Comparison of ENCODE assay signal across 7 cellular contexts in the genomic region with DNA sequence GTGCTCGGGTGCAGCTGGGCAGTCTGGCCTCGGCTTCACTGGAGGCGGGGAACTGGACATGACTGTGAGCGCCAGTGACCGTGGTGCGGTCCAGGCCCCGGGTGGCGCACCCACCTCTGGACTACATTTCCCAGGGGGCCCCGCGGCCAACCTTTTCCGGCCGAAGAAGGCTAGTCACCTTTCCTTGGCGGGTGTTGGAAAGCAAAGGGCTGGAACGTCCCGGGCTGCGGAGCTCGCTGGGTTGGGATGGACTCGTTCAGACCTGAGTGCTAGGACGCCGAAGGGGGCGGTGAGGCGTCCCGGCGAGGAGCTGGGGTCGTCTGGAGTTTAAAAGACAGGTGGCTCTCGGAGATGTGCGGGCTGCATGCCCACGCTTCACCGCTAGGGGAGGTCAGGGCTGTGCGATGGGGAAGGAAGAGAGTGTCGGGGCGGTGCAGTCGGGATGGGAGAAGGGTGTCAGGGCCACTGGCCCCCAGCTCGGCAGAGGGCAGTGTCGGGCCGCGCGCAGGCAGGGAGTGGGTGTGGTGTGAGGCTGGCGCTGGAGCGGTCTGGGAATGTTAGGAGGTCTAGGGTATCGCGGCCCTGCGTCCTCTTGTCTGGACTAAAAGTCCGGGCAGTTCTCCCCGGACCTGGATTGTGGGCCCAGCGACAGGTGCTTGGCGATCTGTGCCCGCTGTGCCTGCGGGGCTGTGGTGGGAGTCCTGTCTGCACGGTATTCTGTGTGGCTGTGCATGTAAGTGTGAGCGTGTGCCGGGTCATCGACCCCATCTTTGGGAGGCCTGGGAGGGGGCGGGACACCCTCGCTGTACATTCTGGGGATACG. TPM values are rescaled to one million over a fixed set of nuclear protein-coding genes. Genes with fewer than 3 reads are reported as not detected.
A peak's percentile ranks its signal among the peaks of the same experiment; 100 is the strongest.
DNase-seq lines count a peak whose midpoint lies in the region; TF ChIP-seq lines count a peak whose summit lies in the region.

No MANE protein-coding gene starts in this region.

- H2AFZ ChIP-seq in mesenchymal stem cell (ENCODE audit: low read depth, low read length), result peak overlapping the region; percentile 57

- H3K79me1 ChIP-seq in mesenchymal stem cell (replicated peaks; ENCODE audit: low read length, poor library complexity, severe bottlenecking), result no peaks in the 10 kb centered on the region

- H2BK12ac ChIP-seq in mesenchymal stem cell (ENCODE audit: low read length in 2 of 2), result no peak overlapping the region

- H2BK5ac ChIP-seq in mesenchymal stem cell (ENCODE audit: low read depth, low read length, poor library complexity, severe bottlenecking), result no peak overlapping the region

- peaks cover 4% of the 10 kb centered on the region for H3K4me1 ChIP-seq in effector memory CD4-positive, alpha-beta T cell (ENCODE audit: control insufficient read depth, insufficient read depth, low read length, poor library complexity, severe bottlenecking)
- peaks cover 3% of the 10 kb centered on the region for H3K4me1 ChIP-seq in mesenchymal stem cell (ENCODE audit: control insufficient read depth, insufficient read depth, low read depth, low read length)

- peak overlapping the region in 1 of 2 experiments; percentile 18 for H3K23ac ChIP-seq in mesenchymal stem cell (ENCODE audit: low read length in 2 of 2)

- H3K4me3 ChIP-seq in effector memory CD4-positive, alpha-beta T cell (ENCODE audit: insufficient read depth, low read depth, low read length, poor library complexity, severe bottlenecking), result peak overlapping the region; percentile 72
- H3K4me3 ChIP-seq in mesenchymal stem cell (ENCODE audit: insufficient read depth in 1 of 2, low read depth in 1 of 2, low read length in 2 of 2), result peak overlapping the region; percentile 50 to 69

- in situ Hi-C loops in GM18951 (cut with MboI; ENCODE audit: low sequenced_read_pairs, unreplicated experiment), result no loop called here

- no peak overlapping the region for H4K91ac ChIP-seq in mesenchymal stem cell (ENCODE audit: low read length)

- H3K4me2 ChIP-seq in mesenchymal stem cell (ENCODE audit: low read length, poor library complexity, severe bottlenecking), result peak overlapping the region; percentile 41

- H3K9ac ChIP-seq in mesenchymal stem cell (ENCODE audit: low read length), result peak overlapping the region; percentile 67

- no peak overlapping the region for H3K4ac ChIP-seq in mesenchymal stem cell (ENCODE audit: low read depth in 1 of 2, low read length in 2 of 2)

- DNase-seq in NCI-H1092 (lab: John Stamatoyannopoulos, UW) (peak; percentile 77), mesenchymal stem cell (peak; percentile 63), NCI-H2107 (lab: John Stamatoyannopoulos, UW) (no peak)
- DNase-seq in activated CD8-positive, alpha-beta memory T cell treated with anti-CD3 and anti-CD28 coated beads for 4 hours (ENCODE audit: low read depth in 2 of 2), result peak; percentile 47 to 62
- peak; percentile 39 to 73 (median 51) for DNase-seq in effector memory CD4-positive, alpha-beta T cell
- peak; percentile 43 to 48 for DNase-seq in stimulated activated CD8-positive, alpha-beta memory T cell treated with anti-CD3 and anti-CD28 coated beads, Interleukin-15, amount 100 ng/mL, for 4 hours (ENCODE audit: low read depth in 2 of 2)

- no peak overlapping the region for H2AK5ac ChIP-seq in mesenchymal stem cell (ENCODE audit: low read length, severe bottlenecking)

- no peak overlapping the region for H3K18ac ChIP-seq in mesenchymal stem cell (ENCODE audit: low read depth in 1 of 2, low read length in 2 of 2)

- H2BK15ac ChIP-seq in mesenchymal stem cell (ENCODE audit: low read depth, poor library complexity, severe bottlenecking), result peak overlapping the region; percentile 77

- peak; percentile 15 for TF ChIP-seq POLR2A in GM18951 (IDR thresholded peaks at IDR 0.05; ENCODE audit: extremely low read depth, insufficient read depth, insufficient read length)

- no peak overlapping the region for H2BK120ac ChIP-seq in mesenchymal stem cell (ENCODE audit: low read depth, low read length)

- H3K36me3 ChIP-seq in effector memory CD4-positive, alpha-beta T cell (ENCODE audit: control insufficient read depth, insufficient read depth, low read length), result no peaks in the 10 kb centered on the region
- peaks cover 9 to 13% of the 10 kb centered on the region in 2 experiments for H3K36me3 ChIP-seq in mesenchymal stem cell (ENCODE audit: control insufficient read depth in 1 of 2, insufficient read depth in 2 of 2, low read depth in 1 of 2, low read length in 2 of 2)

- H3K9me3 ChIP-seq in effector memory CD4-positive, alpha-beta T cell (ENCODE audit: control insufficient read depth, low read length), result no peaks in the 10 kb centered on the region
- peaks cover 54% of the 10 kb centered on the region for H3K9me3 ChIP-seq in mesenchymal stem cell (ENCODE audit: control insufficient read depth, low read length)

- 4% methylated on average over 51 of the region's 56 CpGs for WGBS in mesenchymal stem cell

- H4K8ac ChIP-seq in mesenchymal stem cell (ENCODE audit: low read length), result peak overlapping the region; percentile 45

- H3K27me3 ChIP-seq in effector memory CD4-positive, alpha-beta T cell (replicated peaks; ENCODE audit: control insufficient read depth, insufficient read depth, low read length, poor library complexity, severe bottlenecking), result no peaks in the 10 kb centered on the region
- H3K27me3 ChIP-seq in mesenchymal stem cell (ENCODE audit: control insufficient read depth in 1 of 2, insufficient read depth in 1 of 2, low read length in 2 of 2), result no peaks in the 10 kb centered on the region

- H3K14ac ChIP-seq in mesenchymal stem cell (ENCODE audit: low read length in 2 of 2), result peak overlapping the region in 1 of 2 experiments; percentile 46

- H3K27ac ChIP-seq in effector memory CD4-positive, alpha-beta T cell (ENCODE audit: insufficient read depth, low read length, poor library complexity, severe bottlenecking), result peak overlapping the region; percentile 66
- H3K27ac ChIP-seq in mesenchymal stem cell (ENCODE audit: low read length, poor library complexity, severe bottlenecking), result no peak overlapping the region

RNA-seq across cellular contexts. Expression of gene ZNF568, which starts 57.1 kb away (rescaled TPM):
- 3.4 TPM for polyA plus RNA-seq in mesenchymal stem cell (2013, experiment 1 of 2)
- polyA plus RNA-seq in mesenchymal stem cell (2013, experiment 2 of 2), result 3.7 TPM

RNA-seq across cellular contexts. Expression of gene ZNF829, which starts 57.1 kb away (rescaled TPM):
- polyA plus RNA-seq in mesenchymal stem cell (2013, experiment 1 of 2), result 1.7 TPM
- polyA plus RNA-seq in mesenchymal stem cell (2013, experiment 2 of 2), result 1.7 TPM
